8 cellular contexts compared by ENCODE assay signal in the genomic region with DNA sequence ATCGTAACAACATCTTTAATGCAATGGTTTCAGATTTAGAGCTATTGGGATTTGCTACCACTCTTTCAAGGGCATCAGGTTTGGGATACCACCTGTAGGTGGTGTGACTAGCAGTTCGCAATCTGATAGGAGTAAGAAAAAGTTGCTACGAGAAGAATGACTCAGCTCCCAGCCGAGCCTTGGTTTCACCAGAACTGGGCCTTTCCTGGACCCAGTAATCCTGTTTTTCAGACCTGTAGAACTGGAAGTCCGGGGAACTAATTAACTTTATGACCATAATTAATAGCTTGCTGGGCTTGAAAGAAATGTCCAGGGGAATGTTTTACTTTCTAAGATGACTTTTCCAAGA. TPM values are rescaled to one million over a fixed set of nuclear protein-coding genes. Genes with fewer than 3 reads are reported as not detected.
DNase-seq lines count a peak whose midpoint lies in the region; ATAC-seq and TF ChIP-seq lines count a peak whose summit lies in the region.

No MANE protein-coding gene starts in this region.

- ATAC-seq in GM18870 (IDR thresholded peaks at IDR 0.05; ENCODE audit: unreplicated experiment) (peak; percentile 60), HG02588 (IDR thresholded peaks at IDR 0.05; ENCODE audit: unreplicated experiment) (no peak)

- peak; percentile 40 for TF ChIP-seq CTCF in C4-2B (conservative IDR thresholded peaks at IDR 0.05)
- TF ChIP-seq CTCF in MM.1S (IDR thresholded peaks at IDR 0.05; ENCODE audit: low read length) = peak; percentile 27
- TF ChIP-seq CTCF in osteoblast (IDR thresholded peaks at IDR 0.05; ENCODE audit: extremely low read depth, low read depth, low read length) = peak; percentile 42

- no peaks in the 10 kb centered on the region for H3K9me3 Mint-ChIP-seq in activated naive CD4-positive, alpha-beta T cell treated with anti-CD3 and anti-CD28 coated beads for 36 hours

- peak overlapping the region; percentile 97 for H3K4me2 ChIP-seq in MM.1S (ENCODE audit: low read depth, low read length)
- H3K4me2 ChIP-seq in osteoblast (ENCODE audit: insufficient read depth, low read length) = peak overlapping the region; percentile 94

- H3K79me2 ChIP-seq in MM.1S (ENCODE audit: low read length) (peaks cover 52% of the 10 kb centered on the region), osteoblast (ENCODE audit: insufficient read depth, low read length) (peaks cover 26% of the 10 kb centered on the region)

- H3K4me3 ChIP-seq in MM.1S (ENCODE audit: low read length) (peak overlapping the region; percentile 92), osteoblast (ENCODE audit: insufficient read depth, low read length) (peak overlapping the region; percentile 96)

- H3K36me3 Mint-ChIP-seq in activated naive CD4-positive, alpha-beta T cell treated with anti-CD3 and anti-CD28 coated beads for 36 hours (ENCODE audit: low read depth) = peaks cover 8% of the 10 kb centered on the region

- H3K9me3 ChIP-seq in MM.1S (replicated peaks; ENCODE audit: insufficient read depth, low read length) (no peaks in the 10 kb centered on the region), osteoblast (ENCODE audit: low read depth, low read length) (no peaks in the 10 kb centered on the region)

- peak overlapping the region; percentile 72 for H3K27ac Mint-ChIP-seq in activated naive CD4-positive, alpha-beta T cell treated with anti-CD3 and anti-CD28 coated beads for 36 hours

- H3K36me3 ChIP-seq in MM.1S (replicated peaks; ENCODE audit: insufficient read depth, low read length) (no peaks in the 10 kb centered on the region), osteoblast (ENCODE audit: insufficient read depth, low read length) (peaks cover 22% of the 10 kb centered on the region)

- H3K27me3 ChIP-seq in MM.1S (replicated peaks; ENCODE audit: insufficient read depth, low read length) (no peaks in the 10 kb centered on the region), osteoblast (ENCODE audit: insufficient read depth, low read length) (peaks cover 17% of the 10 kb centered on the region)

- H4K20me1 ChIP-seq in MM.1S (ENCODE audit: insufficient read depth, low read length) (no peaks in the 10 kb centered on the region), osteoblast (ENCODE audit: insufficient read depth, low read length) (no peaks in the 10 kb centered on the region)

- peak overlapping the region; percentile 96 for H3K9ac ChIP-seq in MM.1S (ENCODE audit: low read length)

- intact Hi-C loops in activated naive CD4-positive, alpha-beta T cell treated with anti-CD3 and anti-CD28 coated beads for 36 hours (cut with micrococcal nuclease) = loop anchor here (1.0 to 2.0 kb wide), 3 partner anchors 10 to 1290 kb away; partner anchors contain the start of gene DAD1

- peaks cover 28% of the 10 kb centered on the region for H3F3A ChIP-seq in MM.1S (ENCODE audit: insufficient read depth, low read length)

- H3K4me3 Mint-ChIP-seq in activated naive CD4-positive, alpha-beta T cell treated with anti-CD3 and anti-CD28 coated beads for 36 hours = peak overlapping the region; percentile 90

- no peaks in the 10 kb centered on the region for H3K27me3 Mint-ChIP-seq in activated naive CD4-positive, alpha-beta T cell treated with anti-CD3 and anti-CD28 coated beads for 36 hours (ENCODE audit: low read depth)

- H3K4me1 ChIP-seq in MM.1S (ENCODE audit: low read length) = peaks cover 31% of the 10 kb centered on the region
- H3K4me1 ChIP-seq in osteoblast (ENCODE audit: insufficient read depth, low read length) = peaks cover 39% of the 10 kb centered on the region

- H3K27ac ChIP-seq in C4-2B (peak overlapping the region; percentile 96), MM.1S (ENCODE audit: low read length) (peak overlapping the region; percentile 94), osteoblast (ENCODE audit: low read depth, low read length) (peak overlapping the region; percentile 93)

- CTCF ChIA-PET in activated naive CD4-positive, alpha-beta T cell treated with anti-CD3 and anti-CD28 coated beads for 36 hours (lab: Charles Lee) = interaction anchor here (0.6 to 4.3 kb wide), 11 partner anchors 9 to 302 kb away, joined by 3 to 33 read pairs (median 4); partner anchors contain the start of gene DAD1

- peak; percentile 57 for DNase-seq in MM.1S
- peak; percentile 74 for DNase-seq in activated naive CD4-positive, alpha-beta T cell treated with anti-CD3 and anti-CD28 coated beads for 36 hours
- peak; percentile 53 for DNase-seq in glomerular visceral epithelial cell (ENCODE audit: extremely low spot score)
- DNase-seq in osteoblast (ENCODE audit: insufficient read length, low spot score, missing footprints) = peak; percentile 92
- no peak for DNase-seq in GOT3 (lab: John Stamatoyannopoulos, UW)

- H3K4me1 Mint-ChIP-seq in activated naive CD4-positive, alpha-beta T cell treated with anti-CD3 and anti-CD28 coated beads for 36 hours (ENCODE audit: low read depth) = peaks cover 28% of the 10 kb centered on the region

- H3K9me2 ChIP-seq in MM.1S (replicated peaks; ENCODE audit: insufficient read depth, low read length) = no peaks in the 10 kb centered on the region

- H2AFZ ChIP-seq in MM.1S (ENCODE audit: low read length) = no peak overlapping the region
- peak overlapping the region; percentile 99 for H2AFZ ChIP-seq in osteoblast (ENCODE audit: low read length)

RNA-seq across cellular contexts. Expression of gene ABHD4, which starts 0.8 kb away (rescaled TPM):
- 10 to 100 TPM; 11.1 to 11.9 TPM for total RNA-seq in activated naive CD4-positive, alpha-beta T cell treated with anti-CD3 and anti-CD28 coated beads for 36 hours
- total RNA-seq in osteoblast = 52.1 and 54.2 TPM in 2 replicates

RNA-seq across cellular contexts. Expression of gene DAD1, which starts 9.8 kb away (rescaled TPM):
- total RNA-seq in activated naive CD4-positive, alpha-beta T cell treated with anti-CD3 and anti-CD28 coated beads for 36 hours = 100 to 1,000 TPM; 219 to 226 TPM
- 213 and 272 TPM in 2 replicates for total RNA-seq in osteoblast

RNA-seq across cellular contexts. Expression of gene OR6J1, which starts 45.3 kb away (rescaled TPM):
- not detected for total RNA-seq in activated naive CD4-positive, alpha-beta T cell treated with anti-CD3 and anti-CD28 coated beads for 36 hours
- total RNA-seq in osteoblast = not detected in 2 replicates
